Comparison of ENCODE assay signal across 15 cellular contexts in genomic region chr15:96264801-96265515, GRCh38.
DNase-seq lines count a peak whose midpoint lies in the region; TF ChIP-seq lines count a peak whose summit lies in the region.
"Had no signal": no experiment of that assay in that cellular context is flagged by ENCODE, and none has a peak within 500 bp of the region (broad histone marks: within the 10 kb centered on the region; RNA-seq: fewer than 3 reads in every experiment).

No MANE protein-coding gene starts in this region.

- H3K36me3 Mint-ChIP-seq in nephron (ENCODE audit: low read depth), result peaks cover 58% of the 10 kb centered on the region
- H3K36me3 Mint-ChIP-seq: natural killer cell treated with Interleukin-12 subunit alpha and Interleukin-12 subunit beta and Interleukin-15 and Interleukin-18, amount 100 ng/mL, for 72 hours had no signal

- no peak overlapping the region for H3K27ac ChIP-seq in suprapubic skin
- H3K27ac ChIP-seq: BLaER1, HL-60 had no signal

- no peaks in the 10 kb centered on the region for H3K36me3 ChIP-seq in suprapubic skin
- no peaks in the 10 kb centered on the region for H3K36me3 ChIP-seq in H7 (replicated peaks; ENCODE audit: control insufficient read depth, insufficient read depth, low read length)
- H3K36me3 ChIP-seq: BLaER1 had no signal

- no peaks in the 10 kb centered on the region for H3K4me1 ChIP-seq in suprapubic skin
- H3K4me1 ChIP-seq: BLaER1 had no signal

- H3K4me3 Mint-ChIP-seq in nephron, result peak overlapping the region in 2 of 3 experiments; percentile 12 to 17
- H3K4me3 Mint-ChIP-seq: natural killer cell treated with Interleukin-12 subunit alpha and Interleukin-12 subunit beta and Interleukin-15 and Interleukin-18, amount 100 ng/mL, for 72 hours had no signal

- no peaks in the 10 kb centered on the region for H3K27me3 Mint-ChIP-seq in nephron (ENCODE audit: low read depth)

- TF ChIP-seq CTCF in nephron (IDR thresholded peaks at IDR 0.05; ENCODE audit: unreplicated experiment in 3 of 3) (no peak), suprapubic skin (IDR thresholded peaks at IDR 0.05) (no peak)

- DNase-seq in COLO829 (ENCODE audit: low spot score) (peak; percentile 95), NCI-H460 (ENCODE audit: extremely low read depth, low read depth) (peak; percentile 21), dermis blood vessel endothelial cell (peak; percentile 25), suprapubic skin (ENCODE audit: low spot score in 2 of 2) (no peak), H7 (no peak), 8988T (no peak)
- DNase-seq in activated CD4-positive, alpha-beta T cell treated with anti-CD3 and anti-CD28 coated beads, Interleukin-2, amount 50 U/mL, for 48 hours, result no peak
- DNase-seq: activated CD4-positive, CD25-positive, alpha-beta regulatory T cell treated with anti-CD3 and anti-CD28 coated beads, Interleukin-2, amount 50 U/mL, for 72 hours; cortex of kidney; NCI-H146 had no signal

- no peaks in the 10 kb centered on the region for H3K9me3 Mint-ChIP-seq in nephron
- H3K9me3 Mint-ChIP-seq: activated T-helper 2 cell treated with anti-CD3 and anti-CD28 coated beads, Interferon-gamma antibody, Interleukin-2, Interleukin-4, amounts not matched to agents 10 μg/mL and 5 μg/mL and 100 μg/mL, durations not matched to agents 14 hours and 24 hours and 36 hours; natural killer cell treated with Interleukin-12 subunit alpha and Interleukin-12 subunit beta and Interleukin-15 and Interleukin-18, amount 100 ng/mL, for 72 hours had no signal

- no peak for TF ChIP-seq POLR2A in suprapubic skin (IDR thresholded peaks at IDR 0.05)

- no peak overlapping the region for H3K4me3 ChIP-seq in suprapubic skin
- no peak overlapping the region for H3K4me3 ChIP-seq in H7 (ENCODE audit: insufficient read depth, low read depth, low read length)
- H3K4me3 ChIP-seq: BLaER1 had no signal

- H3K27ac Mint-ChIP-seq in nephron, result peak overlapping the region; percentile 88 to 97 (median 97)
- H3K27ac Mint-ChIP-seq: activated T-helper 2 cell treated with anti-CD3 and anti-CD28 coated beads, Interferon-gamma antibody, Interleukin-2, Interleukin-4, amounts not matched to agents 10 μg/mL and 5 μg/mL and 100 μg/mL, durations not matched to agents 14 hours and 24 hours and 36 hours; natural killer cell treated with Interleukin-12 subunit alpha and Interleukin-12 subunit beta and Interleukin-15 and Interleukin-18, amount 100 ng/mL, for 72 hours had no signal

- no peak for TF ChIP-seq EP300 in suprapubic skin (IDR thresholded peaks at IDR 0.05)

- H3K27me3 ChIP-seq in suprapubic skin (no peaks in the 10 kb centered on the region), H7 (ENCODE audit: control insufficient read depth, insufficient read depth, low read length) (no peaks in the 10 kb centered on the region)
- H3K27me3 ChIP-seq: BLaER1 had no signal

- H3K9me3 ChIP-seq in suprapubic skin, result no peaks in the 10 kb centered on the region
- H3K9me3 ChIP-seq: BLaER1 had no signal

- WGBS in suprapubic skin, result 72% methylated on average over 8 of the region's 8 CpGs

- peaks cover 66% of the 10 kb centered on the region for H3K4me1 Mint-ChIP-seq in nephron

Comparison
In these comparisons a context has a peak if more than half of its experiments do, and no peak if none do; other contexts are left out.
1. DNase-seq: peak in COLO829 (single experiment), NCI-H460 (single experiment) and dermis blood vessel endothelial cell (single experiment); none in activated CD4-positive, alpha-beta T cell treated with anti-CD3 and anti-CD28 coated beads, Interleukin-2, amount 50 U/mL, for 48 hours (0 of 2), suprapubic skin (0 of 2), H7 (single experiment) and 8988T (single experiment).